ENCODE assay signal across 1 cellular context in the genomic region with DNA sequence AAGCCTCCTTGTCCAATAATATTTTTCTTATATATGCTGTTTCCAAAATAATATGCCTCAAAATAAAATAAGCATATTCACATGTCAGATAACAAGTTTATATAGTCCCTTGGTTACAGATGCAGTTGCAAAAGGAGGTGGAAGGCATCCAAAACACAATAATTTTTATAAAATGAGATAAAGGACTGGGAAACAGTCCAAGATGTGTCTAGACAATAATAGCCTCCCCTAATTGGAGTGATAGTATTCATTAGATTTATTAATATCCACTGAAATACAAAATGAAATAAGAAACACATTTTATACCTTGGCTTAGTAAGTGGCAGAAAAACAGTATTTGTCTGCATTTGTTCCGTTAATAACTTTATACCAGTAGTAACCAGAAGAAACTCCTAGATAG.
TF ChIP-seq lines count a peak whose summit lies in the region.

No MANE protein-coding gene starts in this region.

TF ChIP-seq in GM23338, 12 proteins besides CTCF, POLR2A, EP300 and RAD21:
- TF ChIP-seq, protein P1, sequence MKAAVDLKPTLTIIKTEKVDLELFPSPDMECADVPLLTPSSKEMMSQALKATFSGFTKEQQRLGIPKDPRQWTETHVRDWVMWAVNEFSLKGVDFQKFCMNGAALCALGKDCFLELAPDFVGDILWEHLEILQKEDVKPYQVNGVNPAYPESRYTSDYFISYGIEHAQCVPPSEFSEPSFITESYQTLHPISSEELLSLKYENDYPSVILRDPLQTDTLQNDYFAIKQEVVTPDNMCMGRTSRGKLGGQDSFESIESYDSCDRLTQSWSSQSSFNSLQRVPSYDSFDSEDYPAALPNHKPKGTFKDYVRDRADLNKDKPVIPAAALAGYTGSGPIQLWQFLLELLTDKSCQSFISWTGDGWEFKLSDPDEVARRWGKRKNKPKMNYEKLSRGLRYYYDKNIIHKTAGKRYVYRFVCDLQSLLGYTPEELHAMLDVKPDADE (IDR thresholded peaks at IDR 0.05), result no peak
- TF ChIP-seq, protein P2, sequence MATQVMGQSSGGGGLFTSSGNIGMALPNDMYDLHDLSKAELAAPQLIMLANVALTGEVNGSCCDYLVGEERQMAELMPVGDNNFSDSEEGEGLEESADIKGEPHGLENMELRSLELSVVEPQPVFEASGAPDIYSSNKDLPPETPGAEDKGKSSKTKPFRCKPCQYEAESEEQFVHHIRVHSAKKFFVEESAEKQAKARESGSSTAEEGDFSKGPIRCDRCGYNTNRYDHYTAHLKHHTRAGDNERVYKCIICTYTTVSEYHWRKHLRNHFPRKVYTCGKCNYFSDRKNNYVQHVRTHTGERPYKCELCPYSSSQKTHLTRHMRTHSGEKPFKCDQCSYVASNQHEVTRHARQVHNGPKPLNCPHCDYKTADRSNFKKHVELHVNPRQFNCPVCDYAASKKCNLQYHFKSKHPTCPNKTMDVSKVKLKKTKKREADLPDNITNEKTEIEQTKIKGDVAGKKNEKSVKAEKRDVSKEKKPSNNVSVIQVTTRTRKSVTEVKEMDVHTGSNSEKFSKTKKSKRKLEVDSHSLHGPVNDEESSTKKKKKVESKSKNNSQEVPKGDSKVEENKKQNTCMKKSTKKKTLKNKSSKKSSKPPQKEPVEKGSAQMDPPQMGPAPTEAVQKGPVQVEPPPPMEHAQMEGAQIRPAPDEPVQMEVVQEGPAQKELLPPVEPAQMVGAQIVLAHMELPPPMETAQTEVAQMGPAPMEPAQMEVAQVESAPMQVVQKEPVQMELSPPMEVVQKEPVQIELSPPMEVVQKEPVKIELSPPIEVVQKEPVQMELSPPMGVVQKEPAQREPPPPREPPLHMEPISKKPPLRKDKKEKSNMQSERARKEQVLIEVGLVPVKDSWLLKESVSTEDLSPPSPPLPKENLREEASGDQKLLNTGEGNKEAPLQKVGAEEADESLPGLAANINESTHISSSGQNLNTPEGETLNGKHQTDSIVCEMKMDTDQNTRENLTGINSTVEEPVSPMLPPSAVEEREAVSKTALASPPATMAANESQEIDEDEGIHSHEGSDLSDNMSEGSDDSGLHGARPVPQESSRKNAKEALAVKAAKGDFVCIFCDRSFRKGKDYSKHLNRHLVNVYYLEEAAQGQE (IDR thresholded peaks at IDR 0.05; ENCODE audit: unreplicated experiment), result no peak
- no peak for TF ChIP-seq STAT1 (IDR thresholded peaks at IDR 0.05; ENCODE audit: unreplicated experiment)
- no peak for TF ChIP-seq POLR2AphosphoS5 (IDR thresholded peaks at IDR 0.05; ENCODE audit: low read depth)
- TF ChIP-seq ZNF114 (CRISPR knock-in tag; IDR thresholded peaks at IDR 0.05), result no peak
